In genomic region chr1:35561297-35561971, GRCh38 we compare ENCODE assay signal across 14 cellular contexts. TPM values are rescaled to one million over a fixed set of nuclear protein-coding genes. Genes with fewer than 3 reads are reported as not detected.
DNase-seq lines count a peak whose midpoint lies in the region; ATAC-seq and TF ChIP-seq lines count a peak whose summit lies in the region.
"Had no signal": no experiment of that assay in that cellular context is flagged by ENCODE, and none has a peak within 500 bp of the region (broad histone marks: within the 10 kb centered on the region; RNA-seq: fewer than 3 reads in every experiment).

No MANE protein-coding gene starts in this region.

- TF ChIP-seq CTCF in sigmoid colon (IDR thresholded peaks at IDR 0.05) (no peak), lower lobe of right lung (IDR thresholded peaks at IDR 0.05) (no peak)

- peaks cover 18% of the 10 kb centered on the region for H3K36me3 Mint-ChIP-seq in effector memory CD8-positive, alpha-beta T cell (ENCODE audit: insufficient read depth)
- H3K36me3 Mint-ChIP-seq: immature natural killer cell had no signal

- TF ChIP-seq POLR2A in sigmoid colon (IDR thresholded peaks at IDR 0.05): no peak

- no peaks in the 10 kb centered on the region for H3K27me3 Mint-ChIP-seq in effector memory CD8-positive, alpha-beta T cell
- H3K27me3 Mint-ChIP-seq: activated B cell treated with CpG ODN at 0.5 μM for 24 hours had no signal

- H3K27ac Mint-ChIP-seq in effector memory CD8-positive, alpha-beta T cell: peak overlapping the region; percentile 10 to 28

- intact Hi-C loops in sigmoid colon (cut with DNase I) (loop anchor here (5.0 kb wide), 1 partner anchor 211 kb away; no protein-coding TSS in a partner anchor), lower lobe of right lung (cut with DNase I) (loop anchor here (10.0 kb wide), 1 partner anchor 163 kb away; no protein-coding TSS in a partner anchor)

- TF ChIP-seq EP300 in sigmoid colon (IDR thresholded peaks at IDR 0.05): no peak

- WGBS in sigmoid colon, 2 donors: 92 to 93% methylated on average over 11 of the region's 11 CpGs

- H3K4me1 ChIP-seq in sigmoid colon (peaks cover 0 to 39% (median 37%) of the 10 kb centered on the region in 4 donors), lower lobe of right lung (peaks cover 15% of the 10 kb centered on the region)

- H3K9me3 Mint-ChIP-seq in effector memory CD8-positive, alpha-beta T cell: no peaks in the 10 kb centered on the region
- H3K9me3 Mint-ChIP-seq: activated B cell treated with CpG ODN at 0.5 μM for 24 hours, immature natural killer cell had no signal

- H3K4me1 Mint-ChIP-seq in effector memory CD8-positive, alpha-beta T cell (ENCODE audit: low read depth in 2 of 2): peaks cover 34 to 35% of the 10 kb centered on the region in 2 donors

- H3K4me3 ChIP-seq in sigmoid colon (peak overlapping the region in 2 of 4 donors; percentile 12 to 16), lower lobe of right lung (no peak overlapping the region)

- no peak overlapping the region for H3K4me3 Mint-ChIP-seq in effector memory CD8-positive, alpha-beta T cell
- H3K4me3 Mint-ChIP-seq: activated B cell treated with CpG ODN at 0.5 μM for 24 hours had no signal

- H3K27ac ChIP-seq in sigmoid colon (peak overlapping the region; percentile 42 to 96 (median 92)), lower lobe of right lung (no peak overlapping the region)

- ATAC-seq in effector memory CD8-positive, alpha-beta T cell (replicated peaks): no peak
- no peak for ATAC-seq in lower lobe of right lung
- no peak for ATAC-seq in GM18498 (IDR thresholded peaks at IDR 0.05; ENCODE audit: unreplicated experiment)
- ATAC-seq in HG03565 (IDR thresholded peaks at IDR 0.05; ENCODE audit: unreplicated experiment): no peak

- in situ Hi-C loops in G401 (cut with HindIII; ENCODE audit: low sequenced_read_pairs): loop anchor here (10.0 kb wide), 2 partner anchors 117 to 163 kb away; no protein-coding TSS in a partner anchor

- H3K27me3 ChIP-seq in sigmoid colon (no peaks in the 10 kb centered on the region), lower lobe of right lung (ENCODE audit: low read depth) (no peaks in the 10 kb centered on the region)

- peak; percentile 53 for DNase-seq in G401 (ENCODE audit: low spot score)
- no peak for DNase-seq in effector memory CD8-positive, alpha-beta T cell
- no peak for DNase-seq in sigmoid colon
- DNase-seq in lower lobe of right lung: no peak
- DNase-seq in NCI-H1417 treated with DMSO at 0.1 percent for 48 hours (lab: John Stamatoyannopoulos, UW): no peak
- DNase-seq: activated B cell treated with CpG ODN at 0.5 μM for 24 hours; effector CD8-positive, alpha-beta T cell; foreskin melanocyte; immature natural killer cell; stimulated activated CD4-positive, alpha-beta T cell treated with anti-CD3 and anti-CD28 coated beads, Interleukin-4, amount 100 ng/mL, for 1 hour had no signal

- no peaks in the 10 kb centered on the region for H3K9me3 ChIP-seq in sigmoid colon
- no peaks in the 10 kb centered on the region for H3K9me3 ChIP-seq in lower lobe of right lung

- H3K36me3 ChIP-seq in sigmoid colon (peaks cover 0 to 33% (median 7%) of the 10 kb centered on the region in 4 donors), lower lobe of right lung (peaks cover 25% of the 10 kb centered on the region)

TF ChIP-seq in PFSK-1, 5 proteins besides CTCF, POLR2A, EP300 and RAD21:
- TF ChIP-seq POLR2AphosphoS5 (IDR thresholded peaks at IDR 0.05; ENCODE audit: low read depth, low read length) (peak; percentile 2; the same call in 1 of the 2 replicates), TAF1 (IDR thresholded peaks at IDR 0.05; ENCODE audit: borderline replicate concordance, insufficient read depth, low read length) (no peak), SIN3A (IDR thresholded peaks at IDR 0.05; ENCODE audit: borderline replicate concordance, insufficient read depth, low read length) (no peak), REST (IDR thresholded peaks at IDR 0.05; ENCODE audit: insufficient read depth in 1 of 2, low read depth in 2 of 2, low read length in 2 of 2) (no peak), FOXP2 (optimal IDR thresholded peaks at IDR 0.05; ENCODE audit: borderline replicate concordance, extremely low read depth, extremely low read length, insufficient read depth) (no peak)

RNA-seq across cellular contexts. Expression of gene NCDN, which starts 3.8 kb away (rescaled TPM):
- 19.2 and 28.3 TPM in 2 replicates for total RNA-seq in G401 (2014; rRNA removed; shearing (Covaris generic))
- polyA plus RNA-seq in PFSK-1 (2012; ENCODE audit: insufficient read length, low read depth): 34.1 TPM
- 10 to 100 TPM; 11.7 to 26.3 (median 14.3) TPM for total RNA-seq in sigmoid colon
- 10 to 100 TPM in 1 of 3 donors, 1 to 10 TPM in 2; 3.6 to 14.3 (median 4.2) TPM for polyA plus RNA-seq in sigmoid colon
- total RNA-seq in lower lobe of right lung: 20.2 TPM

RNA-seq across cellular contexts. Expression of gene KIAA0319L, which starts 4.2 kb away (rescaled TPM):
- total RNA-seq in G401 (2014; rRNA removed; shearing (Covaris generic)): 25.5 and 31.1 TPM in 2 replicates
- polyA plus RNA-seq in PFSK-1 (2012; ENCODE audit: insufficient read length, low read depth): 19.4 TPM
- total RNA-seq in sigmoid colon (10 to 100 TPM; 24.8 to 50.4 (median 34.8) TPM), lower lobe of right lung (79.6 TPM)
- polyA plus RNA-seq in sigmoid colon: 10 to 100 TPM in 2 of 3 donors, 1 to 10 TPM in 1; 8.3 to 36.9 (median 10.2) TPM

RNA-seq across cellular contexts. Expression of gene TFAP2E, which starts 11.7 kb away (rescaled TPM):
- not detected in 2 replicates for total RNA-seq in G401 (2014; rRNA removed; shearing (Covaris generic))
- polyA plus RNA-seq in PFSK-1 (2012; ENCODE audit: insufficient read length, low read depth): 1.9 TPM
- total RNA-seq in sigmoid colon (1 to 10 TPM in 1 of 4 donors, under 1 TPM in 3; 0.27 to 1.2 (median 0.46) TPM), lower lobe of right lung (2.2 TPM)
- 1 to 10 TPM in 1 of 3 donors, not detected in 2; 1.2 TPM for polyA plus RNA-seq in sigmoid colon
- total RNA-seq: HT1080 had no signal
